17 cellular contexts compared by ENCODE assay signal in genomic region chr7:155713382-155713781, GRCh38.
DNase-seq lines count a peak whose midpoint lies in the region; ATAC-seq, FAIRE-seq and TF ChIP-seq lines count a peak whose summit lies in the region.
"Had no signal": no experiment of that assay in that cellular context is flagged by ENCODE, and none has a peak within 500 bp of the region (broad histone marks: within the 10 kb centered on the region; RNA-seq: fewer than 3 reads in every experiment).

No MANE protein-coding gene starts in this region.

- peaks cover 25% of the 10 kb centered on the region for H3K4me1 Mint-ChIP-seq in Calu3 (ENCODE audit: low read depth, unreplicated experiment)

- TF ChIP-seq CTCF in Calu3 (IDR thresholded peaks at IDR 0.05; ENCODE audit: unreplicated experiment) (no peak), Peyer's patch (IDR thresholded peaks at IDR 0.05) (no peak), pancreas (IDR thresholded peaks at IDR 0.05) (no peak), GM13977 (IDR thresholded peaks at IDR 0.05; ENCODE audit: extremely low read depth, insufficient read depth, missing control alignments) (no peak), dorsolateral prefrontal cortex (IDR thresholded peaks at IDR 0.05 in 54 of 56, conservative IDR thresholded peaks at IDR 0.05 in 2 of 56; ENCODE audit: low read depth in 1 of 56, partially characterized antibody in 56 of 56) (no peak), tibial nerve (IDR thresholded peaks at IDR 0.05) (no peak)

- peaks cover 31% of the 10 kb centered on the region for H3K36me3 Mint-ChIP-seq in Calu3 (ENCODE audit: insufficient read depth, unreplicated experiment)

- H3K4me1 ChIP-seq in Peyer's patch (peaks cover 0 to 22% (median 0%) of the 10 kb centered on the region in 4 donors), right cardiac atrium (ENCODE audit: control insufficient read depth, insufficient read depth, low read length) (no peaks in the 10 kb centered on the region), pancreas (peaks cover 22 to 47% (median 23%) of the 10 kb centered on the region in 3 donors), tibial nerve (peaks cover 0 to 23% (median 7%) of the 10 kb centered on the region in 4 donors)

- CTCF ChIA-PET in Calu3 (lab: Charles Lee) = no interaction called here

- BruUV-seq in Calu3 (replicated peaks; lab: Mats Ljungman, UMichigan) = no TSS peak

- no peak overlapping the region for H3K27ac ChIP-seq in Peyer's patch
- no peak overlapping the region for H3K27ac ChIP-seq in right cardiac atrium (ENCODE audit: low read length)
- peak overlapping the region in 1 of 4 donors; percentile 16 for H3K27ac ChIP-seq in pancreas
- H3K27ac ChIP-seq in dorsolateral prefrontal cortex = no peak overlapping the region
- H3K27ac ChIP-seq in tibial nerve = no peak overlapping the region
- H3K27ac ChIP-seq: esophagus muscularis mucosa had no signal

- no peaks in the 10 kb centered on the region for H3K27me3 Mint-ChIP-seq in Calu3 (ENCODE audit: unreplicated experiment)

- no peak overlapping the region for H3K4me3 Mint-ChIP-seq in Calu3 (ENCODE audit: low read depth, unreplicated experiment)

- peak; percentile 34 to 58 for ATAC-seq in right cardiac atrium
- peak; percentile 87 to 96 (median 91) for ATAC-seq in pancreas

- DNase-seq in Calu3 (peak; percentile 13), Peyer's patch (peak in 2 of 3 donors; percentile 60 to 69), right cardiac atrium (peak; percentile 27 to 69 (median 69)), pancreas (peak; percentile 83 to 94 (median 86)), GM13977 (ENCODE audit: low spot score) (no peak), dorsolateral prefrontal cortex (no peak), tibial nerve (ENCODE audit: low spot score in 2 of 2) (no peak)
- DNase-seq: activated CD4-positive, alpha-beta T cell treated with anti-CD3 and anti-CD28 coated beads, Interleukin-2, amount 50 U/mL, for 1 hour; activated effector memory CD4-positive, alpha-beta T cell treated with Interleukin-2 at 50 U/mL for 16 hours; cortex of kidney; head of caudate nucleus; KBM-7; kidney glomerular epithelial cell; NCI-H1092 treated with DMSO at 0.1 percent for 48 hours; NCI-H2171 treated with DMSO at 0.1 percent for 48 hours; stimulated activated CD4-positive, alpha-beta T cell treated with anti-CD3 and anti-CD28 coated beads, Interleukin-4, amount 100 ng/mL, for 4 hours had no signal

- no peaks in the 10 kb centered on the region for H3K9me3 Mint-ChIP-seq in Calu3 (ENCODE audit: low read depth, unreplicated experiment)

- TF ChIP-seq POLR2A in Peyer's patch (IDR thresholded peaks at IDR 0.05) (no peak), tibial nerve (IDR thresholded peaks at IDR 0.05) (no peak)

- FAIRE-seq in pancreas (lab: Jason Lieb, UNC) = no peak

- H3K36me3 ChIP-seq in Peyer's patch = peaks cover 0 to 53% (median 0%) of the 10 kb centered on the region in 3 donors
- peaks cover 0 to 19% (median 9%) of the 10 kb centered on the region in 3 donors for H3K36me3 ChIP-seq in pancreas
- H3K36me3 ChIP-seq in tibial nerve = peaks cover 0 to 82% (median 7%) of the 10 kb centered on the region in 3 donors

- in situ Hi-C loops in GM13977 (cut with MboI; ENCODE audit: low pct_unique_long_range_greater_than_20kb, low sequenced_read_pairs, unreplicated experiment) = no loop called here

- H3K9me3 ChIP-seq in Peyer's patch (no peaks in the 10 kb centered on the region), right cardiac atrium (ENCODE audit: control insufficient read depth, low read length) (no peaks in the 10 kb centered on the region), pancreas (no peaks in the 10 kb centered on the region), tibial nerve (no peaks in the 10 kb centered on the region)
- H3K9me3 ChIP-seq: esophagus muscularis mucosa had no signal

- 76% methylated on average over 10 of the region's 10 CpGs for WGBS in right cardiac atrium
- WGBS in pancreas, 2 donors = 24 to 33% methylated on average over 10 of the region's 10 CpGs
- WGBS in tibial nerve, 2 donors = 78 to 80% methylated on average over 10 of the region's 10 CpGs

- TF ChIP-seq EP300 in tibial nerve (IDR thresholded peaks at IDR 0.05) = no peak

- H3K27ac Mint-ChIP-seq in Calu3 (ENCODE audit: unreplicated experiment) = peak overlapping the region; percentile 1

- no peaks in the 10 kb centered on the region for H3K27me3 ChIP-seq in Peyer's patch
- no peaks in the 10 kb centered on the region for H3K27me3 ChIP-seq in right cardiac atrium (ENCODE audit: control insufficient read depth, insufficient read depth)
- no peaks in the 10 kb centered on the region for H3K27me3 ChIP-seq in pancreas
- no peaks in the 10 kb centered on the region for H3K27me3 ChIP-seq in dorsolateral prefrontal cortex
- no peaks in the 10 kb centered on the region for H3K27me3 ChIP-seq in tibial nerve
- H3K27me3 ChIP-seq: esophagus muscularis mucosa had no signal

- intact Hi-C loops in Calu3 (cut with micrococcal nuclease; ENCODE audit: unreplicated experiment) = no loop called here
- intact Hi-C loops in right cardiac atrium (cut with DNase I) = no loop called here
- intact Hi-C loops in pancreas (cut with DNase I) = no loop called here
- intact Hi-C loops in dorsolateral prefrontal cortex (cut with DNase I) = no loop called here

- H3K4me3 ChIP-seq in Peyer's patch = no peak overlapping the region
- no peak overlapping the region for H3K4me3 ChIP-seq in right cardiac atrium (ENCODE audit: low read length)
- H3K4me3 ChIP-seq in pancreas = no peak overlapping the region
- H3K4me3 ChIP-seq in dorsolateral prefrontal cortex = no peak overlapping the region
- no peak overlapping the region for H3K4me3 ChIP-seq in tibial nerve
- H3K4me3 ChIP-seq: esophagus muscularis mucosa had no signal

Comparison
In these comparisons a context has a peak if more than half of its experiments do, and no peak if none do; other contexts are left out.
1. DNase-seq: peak in Calu3 (single experiment), Peyer's patch (2 of 3), right cardiac atrium (3 of 3) and pancreas (6 of 6); none in GM13977 (single experiment), dorsolateral prefrontal cortex (0 of 10) and tibial nerve (0 of 2).